ENCODE assay signal across 9 cellular contexts in the genomic region with DNA sequence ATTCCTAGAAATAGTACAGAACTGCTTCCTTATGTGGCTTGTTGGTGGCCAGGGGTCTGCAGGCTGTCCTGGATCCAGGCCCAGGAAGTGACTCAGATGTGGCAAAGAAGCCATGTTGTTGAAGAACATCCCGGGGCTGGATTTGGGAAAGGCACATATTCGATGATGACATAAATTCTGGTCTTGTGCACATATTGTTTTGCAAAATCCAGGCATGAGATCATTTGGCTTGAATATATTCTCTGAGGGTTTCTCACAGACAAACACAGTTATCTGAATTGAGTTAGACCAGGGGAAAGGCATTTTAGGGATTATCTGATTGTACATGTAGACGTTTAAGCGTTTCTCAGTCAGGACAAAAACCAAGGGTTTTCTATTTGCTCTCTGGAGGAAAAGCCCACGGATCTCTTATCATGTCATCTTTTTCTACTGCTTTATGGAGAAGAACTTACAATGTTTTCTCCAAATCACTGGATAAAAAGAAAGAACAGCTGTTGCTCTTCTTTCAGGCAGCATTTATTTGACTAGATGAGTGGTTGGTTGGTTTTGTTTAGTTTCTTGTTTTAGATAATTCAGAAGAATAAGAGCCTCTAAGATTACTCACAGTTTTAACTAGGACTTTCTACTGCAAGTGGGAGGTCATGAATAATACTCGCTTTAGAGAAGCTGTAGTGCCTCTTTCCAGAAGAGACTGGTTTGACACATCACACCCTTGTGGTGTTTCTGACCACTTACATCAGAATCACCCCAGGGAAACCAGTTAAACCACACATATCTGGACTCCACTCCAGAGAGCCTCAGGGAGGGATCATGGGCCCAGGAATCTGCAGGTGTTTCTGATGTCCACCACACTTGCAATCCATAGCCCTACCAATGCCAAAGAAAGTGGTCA. TPM values are rescaled to one million over a fixed set of nuclear protein-coding genes. Genes with fewer than 3 reads are reported as not detected.
DNase-seq lines count a peak whose midpoint lies in the region; ATAC-seq, FAIRE-seq and TF ChIP-seq lines count a peak whose summit lies in the region.
"Had no signal": no experiment of that assay in that cellular context is flagged by ENCODE, and none has a peak within 500 bp of the region (broad histone marks: within the 10 kb centered on the region; RNA-seq: fewer than 3 reads in every experiment).

No MANE protein-coding gene starts in this region.

- BruUV-seq in Panc1 (replicated peaks; lab: Mats Ljungman, UMichigan): no TSS peak

- no peaks in the 10 kb centered on the region for H4K20me1 ChIP-seq in GM23338 (replicated peaks; ENCODE audit: insufficient read depth)

- H3K27ac ChIP-seq in Panc1 (ENCODE audit: low read length) (no peak overlapping the region; the same call in 1 of the 2 replicates), subcutaneous abdominal adipose tissue (ENCODE audit: low read depth, low read length) (peak overlapping the region; percentile 92), GM23338 (ENCODE audit: low read depth) (no peak overlapping the region)

- CTCF ChIA-PET in Panc1 (lab: Charles Lee): no interaction called here

- in situ Hi-C loops in Panc1 (cut with HindIII; ENCODE audit: low pct_unique_long_range_greater_than_20kb, low sequenced_read_pairs): no loop called here

- H3K27me3 ChIP-seq in Panc1 (ENCODE audit: control insufficient read depth, insufficient read depth, low read length): no peaks in the 10 kb centered on the region
- H3K27me3 ChIP-seq in subcutaneous abdominal adipose tissue (ENCODE audit: control insufficient read depth in 5 of 5, insufficient read depth in 4 of 5, low read length in 5 of 5): no peaks in the 10 kb centered on the region
- no peaks in the 10 kb centered on the region for H3K27me3 ChIP-seq in GM23338 (ENCODE audit: insufficient read depth)

- no peaks in the 10 kb centered on the region for H3K4me1 ChIP-seq in Panc1 (ENCODE audit: control insufficient read depth, insufficient read depth, low read length)
- peaks cover 6 to 16% (median 12%) of the 10 kb centered on the region in 5 donors for H3K4me1 ChIP-seq in subcutaneous abdominal adipose tissue (ENCODE audit: control insufficient read depth in 5 of 5, insufficient read depth in 5 of 5, low read length in 5 of 5)
- H3K4me1 ChIP-seq in GM23338 (ENCODE audit: insufficient read depth): no peaks in the 10 kb centered on the region

- POLR2A ChIA-PET in Panc1 (lab: Charles Lee): no interaction called here

- peak overlapping the region in 3 of 5 donors; percentile 48 to 71 (median 64) for H3K9ac ChIP-seq in subcutaneous abdominal adipose tissue (ENCODE audit: low read length in 5 of 5)

- TF ChIP-seq CTCF in Panc1 (IDR thresholded peaks at IDR 0.05): no peak
- no peak for TF ChIP-seq CTCF in foreskin fibroblast (IDR thresholded peaks at IDR 0.05; ENCODE audit: low read depth, low read length)
- no peak for TF ChIP-seq CTCF in GM23338 (conservative IDR thresholded peaks at IDR 0.05; ENCODE audit: low read depth in 2 of 2)

- H3K79me2 ChIP-seq in GM23338 (replicated peaks; ENCODE audit: insufficient read depth): no peaks in the 10 kb centered on the region

- no peak overlapping the region for H3K27ac Mint-ChIP-seq in GM23338

- no peaks in the 10 kb centered on the region for H3K9me3 ChIP-seq in Panc1 (ENCODE audit: control insufficient read depth, insufficient read depth, low read depth, low read length)
- H3K9me3 ChIP-seq in subcutaneous abdominal adipose tissue (ENCODE audit: control insufficient read depth in 5 of 5, low read length in 5 of 5): no peaks in the 10 kb centered on the region

- no peaks in the 10 kb centered on the region for H3K4me1 Mint-ChIP-seq in GM23338

- DNase-seq in GM19239 (ENCODE audit: insufficient read length, low spot score) (no peak), Panc1 (ENCODE audit: low read depth, low spot score) (peak; percentile 18), foreskin fibroblast (peak; percentile 82 to 95), GM23338 (ENCODE audit: low spot score) (no peak)
- no peak for DNase-seq in NK-92 treated with Interleukin-12 subunit alpha and Interleukin-12 subunit beta, amount 100 ng/mL, for 24 hours (lab: John Stamatoyannopoulos, UW)
- DNase-seq: Karpas-422 had no signal

- H3K4me2 ChIP-seq in GM23338: no peak overlapping the region

- no peak overlapping the region for H2AFZ ChIP-seq in GM23338

- ATAC-seq in Panc1 (0 out of 2 replicates have a peak, but pooled peaks have one; percentile 45), GM23338 (no peak), HG02981 (IDR thresholded peaks at IDR 0.05; ENCODE audit: unreplicated experiment) (no peak)
- ATAC-seq in activated CD4-positive, CD25-positive, alpha-beta regulatory T cell treated with anti-CD3 and anti-CD28 coated beads, Interleukin-2, amount 50 U/mL, for 24 hours: no peak

- peaks cover 2% of the 10 kb centered on the region for H3K27me3 Mint-ChIP-seq in GM23338 (ENCODE audit: insufficient read depth, low read depth, poor library complexity)

- H3K36me3 ChIP-seq in Panc1 (ENCODE audit: control insufficient read depth, insufficient read depth, low read length) (no peaks in the 10 kb centered on the region), subcutaneous abdominal adipose tissue (ENCODE audit: control insufficient read depth in 5 of 5, insufficient read depth in 5 of 5, low read length in 5 of 5) (no peaks in the 10 kb centered on the region), GM23338 (ENCODE audit: insufficient read depth) (no peaks in the 10 kb centered on the region)

- peaks cover 16% of the 10 kb centered on the region for H3K9me3 Mint-ChIP-seq in GM23338

- peaks cover 6% of the 10 kb centered on the region; the same call in 2 of the 3 replicates for H3K36me3 Mint-ChIP-seq in GM23338 (ENCODE audit: low read depth)

- H3K9me2 ChIP-seq in GM23338 (ENCODE audit: insufficient read depth): no peaks in the 10 kb centered on the region; the same call in 1 of the 2 replicates

- peak; percentile 40 for FAIRE-seq in GM19239 (lab: Jason Lieb, UNC)

- H3K4me3 Mint-ChIP-seq in GM23338: no peak overlapping the region

- intact Hi-C loops in Panc1 (cut with micrococcal nuclease; ENCODE audit: unreplicated experiment): no loop called here

- H3K4me3 ChIP-seq in Panc1 (ENCODE audit: low read depth in 2 of 2, low read length in 2 of 2): no peak overlapping the region
- no peak overlapping the region for H3K4me3 ChIP-seq in foreskin fibroblast (ENCODE audit: low read depth in 1 of 2, low read length in 2 of 2)
- H3K4me3 ChIP-seq in subcutaneous abdominal adipose tissue (ENCODE audit: low read depth in 1 of 5, low read length in 5 of 5): no peak overlapping the region
- no peak overlapping the region for H3K4me3 ChIP-seq in GM23338

- H3F3A ChIP-seq in GM23338 (replicated peaks; ENCODE audit: low read depth): no peaks in the 10 kb centered on the region

TF ChIP-seq in GM23338, 12 proteins besides CTCF, POLR2A, EP300 and RAD21:
- TF ChIP-seq NANOG (IDR thresholded peaks at IDR 0.05; ENCODE audit: borderline replicate concordance): no peak
- no peak for TF ChIP-seq ZNF114 (CRISPR knock-in tag; IDR thresholded peaks at IDR 0.05)
- TF ChIP-seq CREB1 (CRISPR knock-in tag; IDR thresholded peaks at IDR 0.05; ENCODE audit: low read depth): no peak
- no peak for TF ChIP-seq STAT1 (IDR thresholded peaks at IDR 0.05; ENCODE audit: unreplicated experiment)
- no peak for TF ChIP-seq EZH2 (IDR thresholded peaks at IDR 0.05; ENCODE audit: low read depth, unreplicated experiment)
- TF ChIP-seq POLR2AphosphoS5 (IDR thresholded peaks at IDR 0.05; ENCODE audit: low read depth): no peak
- TF ChIP-seq JUNB (IDR thresholded peaks at IDR 0.05; ENCODE audit: unreplicated experiment): no peak
- no peak for TF ChIP-seq ZNF331 (CRISPR knock-in tag; IDR thresholded peaks at IDR 0.05; ENCODE audit: low read depth)
- TF ChIP-seq EZH2phosphoT487 (IDR thresholded peaks at IDR 0.05; ENCODE audit: unreplicated experiment): no peak
TF ChIP-seq in GM23338: peak in this region for 0.

RNA-seq across cellular contexts. Expression of a gene that starts 29.5 kb away (rescaled TPM):
- 25.8 TPM for total RNA-seq in Panc1 (2021; ENCODE audit: unreplicated experiment)
- 13.5 TPM for polyA plus RNA-seq in Panc1 (2012; ENCODE audit: insufficient read length)
- 49.4 and 50.8 TPM in 2 replicates for total RNA-seq in GM23338 (2014; rRNA removed; shearing (Covaris generic))
- polyA plus RNA-seq in GM23338 (2016; fragmentation: Nextera tagmentation; extraction: Ambion mirVana): 8.8 and 10.6 TPM in 2 replicates

Comparison
In these comparisons a context has a peak if more than half of its experiments do, and no peak if none do; other contexts are left out.
1. DNase-seq: peak in Panc1 (single experiment) and foreskin fibroblast (2 of 2); none in GM19239 (single experiment), GM23338 (single experiment) and NK-92 treated with Interleukin-12 subunit alpha and Interleukin-12 subunit beta, amount 100 ng/mL, for 24 hours (single experiment).